ENCODE assay signal across 1 cellular context in the genomic region with DNA sequence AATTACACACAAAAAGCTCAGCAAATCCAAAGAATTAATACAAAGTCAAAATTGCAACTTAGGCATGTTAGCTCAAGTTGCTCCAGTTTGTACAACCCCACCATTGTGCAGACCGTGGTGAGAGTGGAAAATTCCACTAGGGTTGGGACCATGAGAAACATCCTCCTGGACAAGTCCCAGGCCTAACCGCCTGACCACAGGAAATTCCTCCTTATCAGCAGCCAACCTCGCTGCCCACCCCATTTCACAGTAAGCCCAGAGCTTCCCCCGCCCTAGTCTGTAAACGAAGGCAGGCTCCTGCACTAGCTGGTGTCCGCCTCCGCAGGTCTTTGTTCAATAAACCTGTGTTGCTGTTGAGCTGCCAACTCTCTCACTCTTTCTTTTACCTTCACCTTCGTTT.
TF ChIP-seq lines count a peak whose summit lies in the region.

No MANE protein-coding gene starts in this region.

TF ChIP-seq in WTC11, 78 proteins besides CTCF, POLR2A, EP300 and RAD21 (continued from another document):
- TF ChIP-seq, protein P1, sequence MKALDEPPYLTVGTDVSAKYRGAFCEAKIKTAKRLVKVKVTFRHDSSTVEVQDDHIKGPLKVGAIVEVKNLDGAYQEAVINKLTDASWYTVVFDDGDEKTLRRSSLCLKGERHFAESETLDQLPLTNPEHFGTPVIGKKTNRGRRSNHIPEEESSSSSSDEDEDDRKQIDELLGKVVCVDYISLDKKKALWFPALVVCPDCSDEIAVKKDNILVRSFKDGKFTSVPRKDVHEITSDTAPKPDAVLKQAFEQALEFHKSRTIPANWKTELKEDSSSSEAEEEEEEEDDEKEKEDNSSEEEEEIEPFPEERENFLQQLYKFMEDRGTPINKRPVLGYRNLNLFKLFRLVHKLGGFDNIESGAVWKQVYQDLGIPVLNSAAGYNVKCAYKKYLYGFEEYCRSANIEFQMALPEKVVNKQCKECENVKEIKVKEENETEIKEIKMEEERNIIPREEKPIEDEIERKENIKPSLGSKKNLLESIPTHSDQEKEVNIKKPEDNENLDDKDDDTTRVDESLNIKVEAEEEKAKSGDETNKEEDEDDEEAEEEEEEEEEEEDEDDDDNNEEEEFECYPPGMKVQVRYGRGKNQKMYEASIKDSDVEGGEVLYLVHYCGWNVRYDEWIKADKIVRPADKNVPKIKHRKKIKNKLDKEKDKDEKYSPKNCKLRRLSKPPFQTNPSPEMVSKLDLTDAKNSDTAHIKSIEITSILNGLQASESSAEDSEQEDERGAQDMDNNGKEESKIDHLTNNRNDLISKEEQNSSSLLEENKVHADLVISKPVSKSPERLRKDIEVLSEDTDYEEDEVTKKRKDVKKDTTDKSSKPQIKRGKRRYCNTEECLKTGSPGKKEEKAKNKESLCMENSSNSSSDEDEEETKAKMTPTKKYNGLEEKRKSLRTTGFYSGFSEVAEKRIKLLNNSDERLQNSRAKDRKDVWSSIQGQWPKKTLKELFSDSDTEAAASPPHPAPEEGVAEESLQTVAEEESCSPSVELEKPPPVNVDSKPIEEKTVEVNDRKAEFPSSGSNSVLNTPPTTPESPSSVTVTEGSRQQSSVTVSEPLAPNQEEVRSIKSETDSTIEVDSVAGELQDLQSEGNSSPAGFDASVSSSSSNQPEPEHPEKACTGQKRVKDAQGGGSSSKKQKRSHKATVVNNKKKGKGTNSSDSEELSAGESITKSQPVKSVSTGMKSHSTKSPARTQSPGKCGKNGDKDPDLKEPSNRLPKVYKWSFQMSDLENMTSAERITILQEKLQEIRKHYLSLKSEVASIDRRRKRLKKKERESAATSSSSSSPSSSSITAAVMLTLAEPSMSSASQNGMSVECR (CRISPR knock-in tag; IDR thresholded peaks at IDR 0.05; ENCODE audit: borderline replicate concordance) = no peak
- TF ChIP-seq ZNF671 (CRISPR knock-in tag; IDR thresholded peaks at IDR 0.05) (no peak), EMX1 (CRISPR knock-in tag; IDR thresholded peaks at IDR 0.05) (no peak), ZNF317 (CRISPR knock-in tag; IDR thresholded peaks at IDR 0.05; ENCODE audit: borderline replicate concordance, low read depth) (no peak), FOXK1 (CRISPR knock-in tag; IDR thresholded peaks at IDR 0.05) (no peak), HMGA2 (CRISPR knock-in tag; IDR thresholded peaks at IDR 0.05) (no peak), SP1 (CRISPR knock-in tag; conservative IDR thresholded peaks at IDR 0.05) (no peak)
- TF ChIP-seq, protein P2, sequence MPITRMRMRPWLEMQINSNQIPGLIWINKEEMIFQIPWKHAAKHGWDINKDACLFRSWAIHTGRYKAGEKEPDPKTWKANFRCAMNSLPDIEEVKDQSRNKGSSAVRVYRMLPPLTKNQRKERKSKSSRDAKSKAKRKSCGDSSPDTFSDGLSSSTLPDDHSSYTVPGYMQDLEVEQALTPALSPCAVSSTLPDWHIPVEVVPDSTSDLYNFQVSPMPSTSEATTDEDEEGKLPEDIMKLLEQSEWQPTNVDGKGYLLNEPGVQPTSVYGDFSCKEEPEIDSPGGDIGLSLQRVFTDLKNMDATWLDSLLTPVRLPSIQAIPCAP (CRISPR knock-in tag; IDR thresholded peaks at IDR 0.05) = no peak
- TF ChIP-seq, protein P3, sequence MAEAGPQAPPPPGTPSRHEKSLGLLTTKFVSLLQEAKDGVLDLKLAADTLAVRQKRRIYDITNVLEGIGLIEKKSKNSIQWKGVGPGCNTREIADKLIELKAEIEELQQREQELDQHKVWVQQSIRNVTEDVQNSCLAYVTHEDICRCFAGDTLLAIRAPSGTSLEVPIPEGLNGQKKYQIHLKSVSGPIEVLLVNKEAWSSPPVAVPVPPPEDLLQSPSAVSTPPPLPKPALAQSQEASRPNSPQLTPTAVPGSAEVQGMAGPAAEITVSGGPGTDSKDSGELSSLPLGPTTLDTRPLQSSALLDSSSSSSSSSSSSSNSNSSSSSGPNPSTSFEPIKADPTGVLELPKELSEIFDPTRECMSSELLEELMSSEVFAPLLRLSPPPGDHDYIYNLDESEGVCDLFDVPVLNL (CRISPR knock-in tag; IDR thresholded peaks at IDR 0.05; ENCODE audit: borderline replicate concordance, low read depth) = no peak
- TF ChIP-seq, protein P4, sequence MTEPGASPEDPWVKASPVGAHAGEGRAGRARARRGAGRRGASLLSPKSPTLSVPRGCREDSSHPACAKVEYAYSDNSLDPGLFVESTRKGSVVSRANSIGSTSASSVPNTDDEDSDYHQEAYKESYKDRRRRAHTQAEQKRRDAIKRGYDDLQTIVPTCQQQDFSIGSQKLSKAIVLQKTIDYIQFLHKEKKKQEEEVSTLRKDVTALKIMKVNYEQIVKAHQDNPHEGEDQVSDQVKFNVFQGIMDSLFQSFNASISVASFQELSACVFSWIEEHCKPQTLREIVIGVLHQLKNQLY (CRISPR knock-in tag; IDR thresholded peaks at IDR 0.05) = no peak
- TF ChIP-seq, protein P5, sequence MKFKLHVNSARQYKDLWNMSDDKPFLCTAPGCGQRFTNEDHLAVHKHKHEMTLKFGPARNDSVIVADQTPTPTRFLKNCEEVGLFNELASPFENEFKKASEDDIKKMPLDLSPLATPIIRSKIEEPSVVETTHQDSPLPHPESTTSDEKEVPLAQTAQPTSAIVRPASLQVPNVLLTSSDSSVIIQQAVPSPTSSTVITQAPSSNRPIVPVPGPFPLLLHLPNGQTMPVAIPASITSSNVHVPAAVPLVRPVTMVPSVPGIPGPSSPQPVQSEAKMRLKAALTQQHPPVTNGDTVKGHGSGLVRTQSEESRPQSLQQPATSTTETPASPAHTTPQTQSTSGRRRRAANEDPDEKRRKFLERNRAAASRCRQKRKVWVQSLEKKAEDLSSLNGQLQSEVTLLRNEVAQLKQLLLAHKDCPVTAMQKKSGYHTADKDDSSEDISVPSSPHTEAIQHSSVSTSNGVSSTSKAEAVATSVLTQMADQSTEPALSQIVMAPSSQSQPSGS (CRISPR knock-in tag; IDR thresholded peaks at IDR 0.05; ENCODE audit: borderline replicate concordance, low read depth) = no peak
- TF ChIP-seq, protein P6, sequence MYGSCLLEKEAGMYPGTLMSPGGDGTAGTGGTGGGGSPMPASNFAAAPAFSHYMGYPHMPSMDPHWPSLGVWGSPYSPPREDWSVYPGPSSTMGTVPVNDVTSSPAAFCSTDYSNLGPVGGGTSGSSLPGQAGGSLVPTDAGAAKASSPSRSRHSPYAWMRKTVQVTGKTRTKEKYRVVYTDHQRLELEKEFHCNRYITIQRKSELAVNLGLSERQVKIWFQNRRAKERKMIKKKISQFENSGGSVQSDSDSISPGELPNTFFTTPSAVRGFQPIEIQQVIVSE (CRISPR knock-in tag; IDR thresholded peaks at IDR 0.05; ENCODE audit: borderline replicate concordance) = no peak
TF ChIP-seq in WTC11: peak in this region for 0.
